9 cellular contexts compared by ENCODE assay signal in the genomic region with DNA sequence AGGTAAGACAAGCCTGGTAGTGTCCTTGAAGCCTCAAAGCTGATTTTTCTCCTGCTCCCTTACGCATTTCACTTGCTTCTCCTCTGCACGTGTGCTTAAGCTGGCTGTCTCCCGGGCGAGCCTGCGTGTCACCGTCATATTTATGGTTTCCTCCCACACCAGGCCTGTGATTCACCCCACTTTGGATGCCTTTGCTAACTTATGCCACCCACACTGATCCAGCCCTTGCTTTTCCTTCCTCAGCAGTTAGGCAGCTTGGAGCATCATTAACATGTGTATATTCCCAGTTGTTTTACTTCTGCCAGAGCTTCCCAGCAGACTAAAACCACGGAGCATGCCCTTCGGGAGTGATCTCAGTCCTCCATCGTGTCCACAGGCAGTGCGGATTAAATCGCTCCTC. TPM values are rescaled to one million over a fixed set of nuclear protein-coding genes. Genes with fewer than 3 reads are reported as not detected.
DNase-seq lines count a peak whose midpoint lies in the region; ATAC-seq, FAIRE-seq and TF ChIP-seq lines count a peak whose summit lies in the region.
"Had no signal": no experiment of that assay in that cellular context is flagged by ENCODE, and none has a peak within 500 bp of the region (broad histone marks: within the 10 kb centered on the region; RNA-seq: fewer than 3 reads in every experiment).

No MANE protein-coding gene starts in this region.

- no peaks in the 10 kb centered on the region for H4K20me1 ChIP-seq in MM.1S (ENCODE audit: insufficient read depth, low read length)

- no peak overlapping the region for H3K9ac ChIP-seq in MM.1S (ENCODE audit: low read length)

- H3K4me3 ChIP-seq in A549 (peak overlapping the region; percentile 77), MM.1S (ENCODE audit: low read length) (peak overlapping the region; percentile 84), aorta (ENCODE audit: low read length in 2 of 2) (no peak overlapping the region)
- H3K4me3 ChIP-seq: cardiac muscle cell had no signal

- no peak for TF ChIP-seq RAD21 in A549 (conservative IDR thresholded peaks at IDR 0.05 in 1 of 2, IDR thresholded peaks at IDR 0.05 in 1 of 2)

- peak overlapping the region; percentile 88 for H3K4me3 Mint-ChIP-seq in activated T-helper 1 cell treated with anti-CD3 and anti-CD28 coated beads, Interleukin-12 subunit alpha, Interleukin-12 subunit beta, Interleukin-2, Interleukin-4 antibody, amounts not matched to agents 30 ng/mL and 10 ng/mL and 1 ng/mL, durations not matched to agents 14 hours and 24 hours and 36 hours

- H3K9me2 ChIP-seq in MM.1S (replicated peaks; ENCODE audit: insufficient read depth, low read length) = no peaks in the 10 kb centered on the region

- TF ChIP-seq EP300 in A549 (IDR thresholded peaks at IDR 0.05) = no peak

- H3K27me3 ChIP-seq in MM.1S (replicated peaks; ENCODE audit: insufficient read depth, low read length) = no peaks in the 10 kb centered on the region
- H3K27me3 ChIP-seq in aorta (ENCODE audit: control insufficient read depth in 1 of 2, insufficient read depth in 2 of 2, low read length in 1 of 2) = no peaks in the 10 kb centered on the region
- H3K27me3 ChIP-seq: cardiac muscle cell had no signal

- H2AFZ ChIP-seq in MM.1S (ENCODE audit: low read length) = no peak overlapping the region

- TF ChIP-seq CTCF in A549 (IDR thresholded peaks at IDR 0.05) (no peak), MM.1S (IDR thresholded peaks at IDR 0.05; ENCODE audit: low read length) (no peak)

- H3K27ac ChIP-seq in A549 = peak overlapping the region; percentile 88 to 97
- H3K27ac ChIP-seq in MM.1S (ENCODE audit: low read length) = no peak overlapping the region
- H3K27ac ChIP-seq in aorta (ENCODE audit: low read depth in 1 of 2, low read length in 2 of 2) = peak overlapping the region in 1 of 2 donors; percentile 55
- H3K27ac ChIP-seq: cardiac muscle cell had no signal

- peaks cover 55% of the 10 kb centered on the region for H3K4me1 Mint-ChIP-seq in activated T-helper 1 cell treated with anti-CD3 and anti-CD28 coated beads, Interleukin-12 subunit alpha, Interleukin-12 subunit beta, Interleukin-2, Interleukin-4 antibody, amounts not matched to agents 30 ng/mL and 10 ng/mL and 1 ng/mL, durations not matched to agents 14 hours and 24 hours and 36 hours (ENCODE audit: low read depth)

- intact Hi-C loops in activated T-helper 1 cell treated with anti-CD3 and anti-CD28 coated beads, Interleukin-12 subunit alpha, Interleukin-12 subunit beta, Interleukin-2, Interleukin-4 antibody, amounts not matched to agents 30 ng/mL and 10 ng/mL and 1 ng/mL, durations not matched to agents 14 hours and 24 hours and 36 hours (cut with micrococcal nuclease) = loop anchor here (1.0 to 10.0 kb wide), 3 partner anchors 21 to 308 kb away; a partner anchor contains a TSS
- intact Hi-C loops in aorta (cut with DNase I) = loop anchor here (5.0 to 10.0 kb wide), 4 partner anchors 59 to 186 kb away; no protein-coding TSS in a partner anchor

- H3K36me3 Mint-ChIP-seq in activated T-helper 1 cell treated with anti-CD3 and anti-CD28 coated beads, Interleukin-12 subunit alpha, Interleukin-12 subunit beta, Interleukin-2, Interleukin-4 antibody, amounts not matched to agents 30 ng/mL and 10 ng/mL and 1 ng/mL, durations not matched to agents 14 hours and 24 hours and 36 hours (ENCODE audit: low read depth) = peaks cover 34% of the 10 kb centered on the region

- H3K36me3 ChIP-seq in MM.1S (replicated peaks; ENCODE audit: insufficient read depth, low read length) (no peaks in the 10 kb centered on the region), aorta (ENCODE audit: control insufficient read depth in 1 of 2, insufficient read depth in 2 of 2, low read length in 1 of 2) (no peaks in the 10 kb centered on the region)
- H3K36me3 ChIP-seq: cardiac muscle cell had no signal

- H3K27ac Mint-ChIP-seq in activated T-helper 1 cell treated with anti-CD3 and anti-CD28 coated beads, Interleukin-12 subunit alpha, Interleukin-12 subunit beta, Interleukin-2, Interleukin-4 antibody, amounts not matched to agents 30 ng/mL and 10 ng/mL and 1 ng/mL, durations not matched to agents 14 hours and 24 hours and 36 hours = peak overlapping the region; percentile 72

- POLR2A ChIA-PET in A549 (lab: Yijun Ruan, JAX) = interaction anchor here (1.3 to 2.1 kb wide), 2 partner anchors 50 to 219 kb away, joined by 5 to 7 read pairs; a partner anchor contains a TSS

- no peaks in the 10 kb centered on the region for H3K27me3 Mint-ChIP-seq in activated T-helper 1 cell treated with anti-CD3 and anti-CD28 coated beads, Interleukin-12 subunit alpha, Interleukin-12 subunit beta, Interleukin-2, Interleukin-4 antibody, amounts not matched to agents 30 ng/mL and 10 ng/mL and 1 ng/mL, durations not matched to agents 14 hours and 24 hours and 36 hours (ENCODE audit: insufficient read depth)

- 21% methylated on average over 11 of the region's 11 CpGs for WGBS in A549 (ENCODE audit: missing lambda C conversion rate)
- 4 to 9% methylated on average over 11 of the region's 11 CpGs for WGBS in aorta, 2 donors

- FAIRE-seq in A549 (lab: Jason Lieb, UNC) = no peak

- ATAC-seq in A549 (peak; percentile 28 to 38), aorta (ENCODE audit: low FRiP score) (peak; percentile 42), GM21619 (IDR thresholded peaks at IDR 0.05; ENCODE audit: unreplicated experiment) (no peak)

- peaks cover 15% of the 10 kb centered on the region for H3F3A ChIP-seq in MM.1S (ENCODE audit: insufficient read depth, low read length)

- H3K79me2 ChIP-seq in MM.1S (ENCODE audit: low read length) = peaks cover 81% of the 10 kb centered on the region

- peak in 1 of 2 experiments; percentile 70 for DNase-seq in A549 (ENCODE audit: low read depth in 1 of 2, low spot score in 1 of 2)
- no peak for DNase-seq in MM.1S
- peak; percentile 7 for DNase-seq in activated T-helper 1 cell treated with anti-CD3 and anti-CD28 coated beads, Interleukin-12 subunit alpha, Interleukin-12 subunit beta, Interleukin-2, Interleukin-4 antibody, amounts not matched to agents 30 ng/mL and 10 ng/mL and 1 ng/mL, durations not matched to agents 14 hours and 24 hours and 36 hours (ENCODE audit: low spot score)
- peak; percentile 55 for DNase-seq in fibroblast of the conjunctiva (ENCODE audit: low read depth)
- peak; percentile 88 for DNase-seq in putamen (ENCODE audit: low spot score)
- DNase-seq in aorta = peak; percentile 79 to 90
- no peak for DNase-seq in NCI-H2227 treated with DMSO at 0.1 percent for 48 hours (lab: John Stamatoyannopoulos, UW)

- no peak for TF ChIP-seq POLR2A in A549 (IDR thresholded peaks at IDR 0.05; ENCODE audit: low read length)

- peaks cover 9% of the 10 kb centered on the region for H3K9me3 ChIP-seq in A549
- no peaks in the 10 kb centered on the region for H3K9me3 ChIP-seq in MM.1S (replicated peaks; ENCODE audit: insufficient read depth, low read length)
- H3K9me3 ChIP-seq in aorta (ENCODE audit: control insufficient read depth, low read length) = no peaks in the 10 kb centered on the region

- H3K4me2 ChIP-seq in A549 = peak overlapping the region; percentile 94
- H3K4me2 ChIP-seq in MM.1S (ENCODE audit: low read depth, low read length) = peak overlapping the region; percentile 85

- CTCF ChIA-PET in A549 (lab: Yijun Ruan, JAX) = interaction anchor here (0.8 to 12.8 kb wide), 33 partner anchors 9 to 290 kb away, joined by 3 to 238 read pairs (median 8); no protein-coding TSS in a partner anchor

- H3K4me1 ChIP-seq in A549 (peaks cover 44% of the 10 kb centered on the region), MM.1S (ENCODE audit: low read length) (peaks cover 20% of the 10 kb centered on the region), aorta (ENCODE audit: control insufficient read depth in 1 of 2, insufficient read depth in 2 of 2, low read length in 2 of 2) (no peaks in the 10 kb centered on the region)

- peaks cover 12% of the 10 kb centered on the region for H3K9me3 Mint-ChIP-seq in activated T-helper 1 cell treated with anti-CD3 and anti-CD28 coated beads, Interleukin-12 subunit alpha, Interleukin-12 subunit beta, Interleukin-2, Interleukin-4 antibody, amounts not matched to agents 30 ng/mL and 10 ng/mL and 1 ng/mL, durations not matched to agents 14 hours and 24 hours and 36 hours

TF ChIP-seq in A549, 52 proteins besides CTCF, POLR2A, EP300 and RAD21:
- TF ChIP-seq ZC3H11A (IDR thresholded peaks at IDR 0.05) = no peak
- TF ChIP-seq BHLHE40 (IDR thresholded peaks at IDR 0.05; ENCODE audit: low read depth, low read length) = peak; percentile 58
- TF ChIP-seq ZNF302 (CRISPR knock-in tag; IDR thresholded peaks at IDR 0.05) = no peak
- TF ChIP-seq, protein P1, sequence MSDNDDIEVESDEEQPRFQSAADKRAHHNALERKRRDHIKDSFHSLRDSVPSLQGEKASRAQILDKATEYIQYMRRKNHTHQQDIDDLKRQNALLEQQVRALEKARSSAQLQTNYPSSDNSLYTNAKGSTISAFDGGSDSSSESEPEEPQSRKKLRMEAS (IDR thresholded peaks at IDR 0.05) = peak; percentile 87
- TF ChIP-seq HOXB13 (CRISPR knock-in tag; IDR thresholded peaks at IDR 0.05; ENCODE audit: low read depth) = no peak
- no peak for TF ChIP-seq FOSL2 (IDR thresholded peaks at IDR 0.05)
- TF ChIP-seq FOSL2 (CRISPR knock-in tag; IDR thresholded peaks at IDR 0.05) = peak; percentile 50
- peak; percentile 13 for TF ChIP-seq MAFK (IDR thresholded peaks at IDR 0.05; ENCODE audit: partially characterized antibody)
- no peak for TF ChIP-seq JUN (IDR thresholded peaks at IDR 0.05)
- TF ChIP-seq HEYL (CRISPR knock-in tag; IDR thresholded peaks at IDR 0.05) = no peak
- no peak for TF ChIP-seq POLR2AphosphoS2 (conservative IDR thresholded peaks at IDR 0.05; ENCODE audit: low read length)
- no peak for TF ChIP-seq TP53 (CRISPR knock-in tag; IDR thresholded peaks at IDR 0.05)
- TF ChIP-seq PHF8 (IDR thresholded peaks at IDR 0.05; ENCODE audit: borderline replicate concordance, low read depth) = no peak

RNA-seq across cellular contexts. Expression of a gene that starts 2.2 kb away (rescaled TPM):
- polyA plus RNA-seq in A549 (2011; rRNA removed) (115 and 119 TPM in 2 replicates), A549 (2017; fragmentation: RNase III; extraction: RNeasy Plus Mini Kit Qiagen cat#74134 plus additional on column Dnase treatment) (34.1 to 36.9 TPM (median 35.9 TPM) in 3 replicates), aorta (10 to 100 TPM in 1 of 2 donors, 1 to 10 TPM in 1; 3.3 to 15.8 TPM)
- polyA plus RNA-seq in A549 (2012; cell fraction: cytosol; rRNA removed) = 48.7 and 50.3 TPM in 2 replicates
- polyA plus RNA-seq in A549 (2012; cell fraction: nucleus; rRNA removed) = 37.9 and 52.9 TPM in 2 replicates
- polyA minus RNA-seq in A549 (2011; rRNA and poly(A)+ RNA removed) = 59.3 and 67.7 TPM in 2 replicates
- 17.4 and 18.9 TPM in 2 replicates for total RNA-seq in activated T-helper 1 cell treated with anti-CD3 and anti-CD28 coated beads, Interleukin-12 subunit alpha, Interleukin-12 subunit beta, Interleukin-2, Interleukin-4 antibody, amounts not matched to agents 30 ng/mL and 10 ng/mL and 1 ng/mL, durations not matched to agents 14 hours and 24 hours and 36 hours
- total RNA-seq in aorta = 10 to 100 TPM; 15.7 to 29.8 TPM

Comparison
In these comparisons a context has a peak if more than half of its experiments do, and no peak if none do; other contexts are left out.
1. DNase-seq: peak in activated T-helper 1 cell treated with anti-CD3 and anti-CD28 coated beads, Interleukin-12 subunit alpha, Interleukin-12 subunit beta, Interleukin-2, Interleukin-4 antibody, amounts not matched to agents 30 ng/mL and 10 ng/mL and 1 ng/mL, durations not matched to agents 14 hours and 24 hours and 36 hours (single experiment), fibroblast of the conjunctiva (single experiment), putamen (single experiment) and aorta (2 of 2); none in MM.1S (single experiment) and NCI-H2227 treated with DMSO at 0.1 percent for 48 hours (single experiment).
2. H3K4me3 ChIP-seq: peak in A549 (single experiment) and MM.1S (single experiment); none in aorta (0 of 2).